Comparison of ENCODE assay signal across 25 cellular contexts in the genomic region with DNA sequence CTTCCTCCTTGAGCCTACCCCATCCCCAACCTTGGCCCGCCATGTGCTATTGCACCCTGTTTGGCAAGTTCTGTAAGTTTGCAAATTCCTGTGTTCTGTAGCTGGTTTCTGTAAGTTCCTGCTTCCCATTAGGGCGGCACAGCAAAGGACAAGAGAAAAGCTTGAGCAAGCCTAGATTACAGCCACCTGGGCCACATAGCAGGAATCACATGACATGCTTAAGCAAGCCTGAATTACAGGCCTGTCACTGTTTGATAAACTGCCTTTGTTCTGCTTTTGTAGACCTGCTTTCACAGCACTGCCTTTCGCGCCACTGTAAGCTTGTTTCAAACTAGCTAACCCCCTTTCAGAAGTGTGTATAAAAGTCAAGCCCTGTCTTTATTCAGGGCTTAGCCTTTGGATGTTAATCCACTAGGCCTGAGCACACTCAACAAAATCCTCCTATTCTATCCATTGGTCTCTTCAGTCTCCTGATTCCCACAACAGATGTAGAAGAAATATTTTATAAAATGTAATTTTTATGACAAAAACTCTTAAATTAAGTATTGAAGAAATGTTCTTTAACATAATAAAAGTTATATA.
DNase-seq lines count a peak whose midpoint lies in the region; ATAC-seq lines count a peak whose summit lies in the region.
"Had no signal": no experiment of that assay in that cellular context is flagged by ENCODE, and none has a peak within 500 bp of the region (broad histone marks: within the 10 kb centered on the region; RNA-seq: fewer than 3 reads in every experiment).

No MANE protein-coding gene starts in this region.

- peak; percentile 1 for DNase-seq in DMS 273 (lab: John Stamatoyannopoulos, UW; ENCODE audit: unreplicated experiment)
- DNase-seq in DMS 273 treated with DMSO at 0.1 percent for 48 hours (lab: John Stamatoyannopoulos, UW), result no peak
- DNase-seq in MV-4-11 (lab: John Stamatoyannopoulos, UW), result peak; percentile 89
- peak; percentile 61 for DNase-seq in SKM-1 (lab: John Stamatoyannopoulos, UW; ENCODE audit: unreplicated experiment)
- DNase-seq in islet precursor cell, result peak; percentile 37
- DNase-seq in NCI-H510A (lab: John Stamatoyannopoulos, UW), result no peak
- DNase-seq in activated gamma-delta T cell (lab: John Stamatoyannopoulos, UW), result no peak
- DNase-seq: activated CD4-positive, alpha-beta T cell treated with anti-CD3 and anti-CD28 coated beads, Interleukin-2, amount 10 ng/mL, durations not matched to agents 24 days and 14 days; activated gamma-delta T cell treated with Interleukin-2 at 50 U/mL for 16 hours; activated T-cell treated with anti-CD3 and anti-CD28 coated beads, Interleukin-2, amount 50 U/mL, for 24 hours; adrenal gland; brain microvascular endothelial cell; EL; kidney; mucosa of descending colon; NCI-H1048; NCI-H187 treated with DMSO at 0.1 percent for 48 hours; NCI-H2227 treated with DMSO at 0.1 percent for 48 hours; NCI-H82; PC-3; stimulated activated naive CD4-positive, alpha-beta T cell treated with Interleukin-2 at 50 U/mL for 16 hours; WERI-Rb-1 had no signal

- no peak for ATAC-seq in GM21390 (IDR thresholded peaks at IDR 0.05; ENCODE audit: unreplicated experiment)
- ATAC-seq: mucosa of descending colon; natural killer cell treated with Interleukin-12 subunit alpha and Interleukin-12 subunit beta and Interleukin-15 and Interleukin-18, amount 100 ng/mL, for 72 hours; PC-3; Right ventricle myocardium inferior had no signal

Comparison
In these comparisons a context has a peak if more than half of its experiments do, and no peak if none do; other contexts are left out.
1. DNase-seq: peak in DMS 273 (single experiment), MV-4-11 (single experiment), SKM-1 (single experiment) and islet precursor cell (single experiment); none in DMS 273 treated with DMSO at 0.1 percent for 48 hours (single experiment), NCI-H510A (single experiment) and activated gamma-delta T cell (single experiment).